19 cellular contexts compared by ENCODE assay signal in genomic region chr20:17671051-17671450, GRCh38. TPM values are rescaled to one million over a fixed set of nuclear protein-coding genes. Genes with fewer than 3 reads are reported as not detected.
A peak's percentile ranks its signal among the peaks of the same experiment; 100 is the strongest.
DNase-seq lines count a peak whose midpoint lies in the region; ATAC-seq and TF ChIP-seq lines count a peak whose summit lies in the region.
"Had no signal": no experiment of that assay in that cellular context is flagged by ENCODE, and none has a peak within 500 bp of the region (broad histone marks: within the 10 kb centered on the region; RNA-seq: fewer than 3 reads in every experiment).

No MANE protein-coding gene starts in this region.

- H3K27ac Mint-ChIP-seq in T-helper 17 cell, result peak overlapping the region; percentile 87
- H3K27ac Mint-ChIP-seq in endothelial cell (ENCODE audit: unreplicated experiment), result no peak overlapping the region
- H3K27ac Mint-ChIP-seq: T-helper 1 cell treated with Interleukin-12 subunit alpha and Interleukin-12 subunit beta and Interleukin-4 antibody, amounts not matched to agents 30 μg/mL and 1 μg/mL, for 36 hours had no signal

- H3K27me3 Mint-ChIP-seq in T-helper 17 cell (no peaks in the 10 kb centered on the region), endothelial cell (ENCODE audit: unreplicated experiment) (no peaks in the 10 kb centered on the region)

- peak overlapping the region; percentile 78 for H3K4me3 Mint-ChIP-seq in T-helper 17 cell
- no peak overlapping the region for H3K4me3 Mint-ChIP-seq in endothelial cell (ENCODE audit: unreplicated experiment)
- H3K4me3 Mint-ChIP-seq: T-helper 1 cell treated with Interleukin-12 subunit alpha and Interleukin-12 subunit beta and Interleukin-4 antibody, amounts not matched to agents 30 μg/mL and 1 μg/mL, for 36 hours had no signal

- TF ChIP-seq CTCF in endothelial cell (IDR thresholded peaks at IDR 0.05; ENCODE audit: unreplicated experiment), result no peak

- H3K36me3 ChIP-seq in BLaER1 treated with 17β-estradiol and CSF1 and Interleukin-3, amounts not matched to agents 10 nM and 100 nM, result peaks cover 27 to 90% (median 64%) of the 10 kb centered on the region in 11 experiments

- no peaks in the 10 kb centered on the region for H3K27me3 ChIP-seq in BLaER1 treated with 17β-estradiol and CSF1 and Interleukin-3, amounts not matched to agents 10 nM and 100 nM
- H3K27me3 ChIP-seq: Peyer's patch had no signal

- no peaks in the 10 kb centered on the region for H3K9me3 Mint-ChIP-seq in endothelial cell (ENCODE audit: unreplicated experiment)
- H3K9me3 Mint-ChIP-seq: T-helper 1 cell treated with Interleukin-12 subunit alpha and Interleukin-12 subunit beta and Interleukin-4 antibody, amounts not matched to agents 30 μg/mL and 1 μg/mL, for 36 hours had no signal

- no peak overlapping the region for H3K4me3 ChIP-seq in BLaER1 treated with 17β-estradiol and CSF1 and Interleukin-3, amounts not matched to agents 10 nM and 100 nM
- H3K4me3 ChIP-seq: HAP-1, Peyer's patch had no signal

- H3K4me2 ChIP-seq in BLaER1 treated with 17β-estradiol and CSF1 and Interleukin-3, amounts not matched to agents 10 nM and 100 nM, result peak overlapping the region in 6 of 11 experiments; percentile 32 to 80 (median 70); a peak in 11 of 22 replicates

- H3K36me3 Mint-ChIP-seq in T-helper 17 cell (ENCODE audit: low read depth), result peaks cover 5% of the 10 kb centered on the region
- no peaks in the 10 kb centered on the region for H3K36me3 Mint-ChIP-seq in endothelial cell (ENCODE audit: low read depth, unreplicated experiment)

- peaks cover 0 to 8% (median 0%) of the 10 kb centered on the region in 11 experiments; a peak in 3 of 22 replicates for H3K9me3 ChIP-seq in BLaER1 treated with 17β-estradiol and CSF1 and Interleukin-3, amounts not matched to agents 10 nM and 100 nM (replicated peaks in 1 of 11)
- no peaks in the 10 kb centered on the region for H3K9me3 ChIP-seq in T-helper 17 cell (ENCODE audit: control insufficient read depth, low read length, poor library complexity, severe bottlenecking)
- H3K9me3 ChIP-seq: HAP-1, Peyer's patch had no signal

- peak; percentile 18 for DNase-seq in GF-D8 (lab: John Stamatoyannopoulos, UW)
- no peak for DNase-seq in T-helper 17 cell
- no peak for DNase-seq in left colon
- DNase-seq in HuH-7 (ENCODE audit: low spot score), result no peak
- no peak for DNase-seq in UCSD-AML1 (lab: John Stamatoyannopoulos, UW; ENCODE audit: unreplicated experiment)
- no peak for DNase-seq in endothelial cell (ENCODE audit: low spot score)
- DNase-seq: DMS79 treated with DMSO at 0.1 percent for 48 hours; MV-4-11; NCI-H1436 treated with DMSO at 0.1 percent for 48 hours; NCI-H2081 treated with DMSO at 0.1 percent for 48 hours; NCI-H524 treated with DMSO at 0.1 percent for 48 hours; NK-92 treated with Interleukin-12 subunit alpha and Interleukin-12 subunit beta, amount 100 ng/mL, for 24 hours; Peyer's patch; Right ventricle myocardium superior had no signal

- intact Hi-C loops in left colon (cut with DNase I, micrococcal nuclease), result no loop called here

- H4K20me1 ChIP-seq in BLaER1 treated with 17β-estradiol and CSF1 and Interleukin-3, amounts not matched to agents 10 nM and 100 nM, result peaks cover 24 to 93% (median 64%) of the 10 kb centered on the region in 11 experiments; a peak in 19 of 22 replicates

- H3K4me1 ChIP-seq in BLaER1 treated with 17β-estradiol and CSF1 and Interleukin-3, amounts not matched to agents 10 nM and 100 nM, result peaks cover 28 to 64% (median 46%) of the 10 kb centered on the region in 10 experiments

- H3K4me1 Mint-ChIP-seq in T-helper 17 cell (peaks cover 28% of the 10 kb centered on the region), endothelial cell (ENCODE audit: unreplicated experiment) (peaks cover 19% of the 10 kb centered on the region)

- no peak overlapping the region for H3K9ac ChIP-seq in BLaER1 treated with 17β-estradiol and CSF1 and Interleukin-3, amounts not matched to agents 10 nM and 100 nM

- peak overlapping the region in 6 of 11 experiments; percentile 4 to 44 (median 19); a peak in 8 of 22 replicates for H3K27ac ChIP-seq in BLaER1 treated with 17β-estradiol and CSF1 and Interleukin-3, amounts not matched to agents 10 nM and 100 nM
- H3K27ac ChIP-seq: Peyer's patch had no signal

- no peak for ATAC-seq in T-helper 17 cell
- peak; percentile 52 for ATAC-seq in left colon
- ATAC-seq in HG03378 (IDR thresholded peaks at IDR 0.05; ENCODE audit: unreplicated experiment), result no peak
- ATAC-seq: SK-N-SH treated with all-trans-retinoic acid at 6 μM for 48 hours had no signal

RNA-seq across cellular contexts. Expression of gene RRBP1, which starts 11.0 kb away (rescaled TPM):
- total RNA-seq in T-helper 17 cell, result 10 to 100 TPM; 31.4 to 37.8 TPM
- 100 to 1,000 TPM; 357 to 460 TPM for total RNA-seq in left colon
- total RNA-seq in endothelial cell (ENCODE audit: unreplicated experiment), result 179 TPM

RNA-seq across cellular contexts. Expression of gene BANF2, which starts 28.7 kb away (rescaled TPM):
- not detected for total RNA-seq in T-helper 17 cell
- not detected for total RNA-seq in left colon
- not detected for total RNA-seq in endothelial cell (ENCODE audit: unreplicated experiment)
- total RNA-seq: Peyer's patch, Right ventricle myocardium superior had no signal
